Comparison of ENCODE assay signal across 18 cellular contexts in the genomic region with DNA sequence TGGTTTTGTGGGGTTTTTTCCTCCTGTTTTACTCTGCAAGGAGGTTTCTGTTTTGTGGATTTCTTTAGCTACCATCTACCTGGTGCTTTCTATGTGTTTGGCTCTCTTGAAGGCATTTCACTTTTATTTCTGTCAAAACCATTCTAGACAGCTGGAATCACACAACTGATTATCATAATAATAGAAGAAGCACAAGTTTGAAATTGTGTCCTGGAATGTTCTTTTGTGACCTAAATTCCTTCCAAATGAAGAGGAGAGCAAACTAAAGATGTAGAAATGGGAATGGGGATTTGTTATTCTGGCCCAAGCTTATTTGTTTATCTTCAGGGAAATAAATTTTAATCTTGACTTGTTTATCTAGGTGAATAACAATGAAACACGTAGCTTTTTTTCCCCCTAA. TPM values are rescaled to one million over a fixed set of nuclear protein-coding genes. Genes with fewer than 3 reads are reported as not detected.
A peak's percentile ranks its signal among the peaks of the same experiment; 100 is the strongest.
DNase-seq lines count a peak whose midpoint lies in the region; ATAC-seq and TF ChIP-seq lines count a peak whose summit lies in the region.
"Had no signal": no experiment of that assay in that cellular context is flagged by ENCODE, and none has a peak within 500 bp of the region (broad histone marks: within the 10 kb centered on the region; RNA-seq: fewer than 3 reads in every experiment).

No MANE protein-coding gene starts in this region.

- H3K4me1 ChIP-seq in GM23338 (ENCODE audit: insufficient read depth) (peaks cover 26% of the 10 kb centered on the region; the same call in 1 of the 2 replicates), endodermal cell (ENCODE audit: control insufficient read depth, insufficient read depth, low read length) (no peaks in the 10 kb centered on the region)
- H3K4me1 ChIP-seq: BE2C had no signal

- no peaks in the 10 kb centered on the region for H4K20me1 ChIP-seq in GM23338 (replicated peaks; ENCODE audit: insufficient read depth)

- H3K9me3 ChIP-seq in T-helper 17 cell (ENCODE audit: control insufficient read depth, low read length, poor library complexity, severe bottlenecking) (no peaks in the 10 kb centered on the region), endodermal cell (ENCODE audit: control insufficient read depth, low read length) (no peaks in the 10 kb centered on the region)
- H3K9me3 ChIP-seq: BE2C had no signal

- peak overlapping the region; percentile 33; the same call in 1 of the 3 replicates for H3K4me3 Mint-ChIP-seq in GM23338
- no peak overlapping the region for H3K4me3 Mint-ChIP-seq in T-helper 17 cell
- H3K4me3 Mint-ChIP-seq in endodermal cell: no peak overlapping the region
- H3K4me3 Mint-ChIP-seq: CD14-positive monocyte; CD8-positive, alpha-beta T cell had no signal

- DNase-seq in GM23338 (ENCODE audit: low spot score) (peak; percentile 36), T-helper 17 cell (no peak), endodermal cell (no peak), renal cortical epithelial cell (ENCODE audit: low read depth) (peak; percentile 22), DMS79 (lab: John Stamatoyannopoulos, UW) (no peak), NCI-H510A treated with DMSO at 0.1 percent for 48 hours (lab: John Stamatoyannopoulos, UW) (no peak), GM20000 (ENCODE audit: low spot score) (no peak)
- DNase-seq: BE2C; CD8-positive, alpha-beta T cell; COR-L47; DMS153; DND-41; GF-D8; H7 had no signal

- no peaks in the 10 kb centered on the region for H3K79me2 ChIP-seq in GM23338 (replicated peaks; ENCODE audit: insufficient read depth)

- H3K27me3 Mint-ChIP-seq in GM23338 (ENCODE audit: insufficient read depth, low read depth, poor library complexity) (no peaks in the 10 kb centered on the region), T-helper 17 cell (no peaks in the 10 kb centered on the region), endodermal cell (ENCODE audit: insufficient read depth) (no peaks in the 10 kb centered on the region)

- ATAC-seq in GM23338: peak; percentile 22; the same call in 1 of the 3 replicates
- ATAC-seq in T-helper 17 cell: no peak
- no peak for ATAC-seq in HG03460 (IDR thresholded peaks at IDR 0.05; ENCODE audit: unreplicated experiment)
- ATAC-seq: CD8-positive, alpha-beta T cell; K562 had no signal

- H3K27me3 ChIP-seq in GM23338 (ENCODE audit: insufficient read depth): no peaks in the 10 kb centered on the region
- no peaks in the 10 kb centered on the region for H3K27me3 ChIP-seq in endodermal cell (ENCODE audit: control insufficient read depth, insufficient read depth, low read length, poor library complexity, severe bottlenecking)
- H3K27me3 ChIP-seq: BE2C had no signal

- H3K27ac ChIP-seq in GM23338 (ENCODE audit: low read depth) (peak overlapping the region; percentile 53), endodermal cell (ENCODE audit: low read depth, low read length) (no peak overlapping the region)

- H3F3A ChIP-seq in GM23338 (replicated peaks; ENCODE audit: low read depth): no peaks in the 10 kb centered on the region

- 87% methylated on average over 1 of the region's 1 CpG; no CpG with 5 or more reads in 1 of the 2 experiments for WGBS in endodermal cell (ENCODE audit: insufficient coverage in 1 of 2, insufficient read length in 1 of 2), 2 experiments

- no peaks in the 10 kb centered on the region; the same call in 2 of the 3 replicates for H3K36me3 Mint-ChIP-seq in GM23338 (ENCODE audit: low read depth)
- peaks cover 3% of the 10 kb centered on the region for H3K36me3 Mint-ChIP-seq in T-helper 17 cell (ENCODE audit: low read depth)
- peaks cover 19% of the 10 kb centered on the region for H3K36me3 Mint-ChIP-seq in endodermal cell (ENCODE audit: low read depth)

- no peak for TF ChIP-seq CTCF in GM23338 (conservative IDR thresholded peaks at IDR 0.05; ENCODE audit: low read depth in 2 of 2)
- TF ChIP-seq CTCF in endodermal cell (conservative IDR thresholded peaks at IDR 0.05): no peak
- no peak for TF ChIP-seq CTCF in GM20000 (IDR thresholded peaks at IDR 0.05; ENCODE audit: extremely low read depth, missing control alignments)

- H3K4me1 Mint-ChIP-seq in GM23338 (peaks cover 27% of the 10 kb centered on the region), T-helper 17 cell (peaks cover 7% of the 10 kb centered on the region), endodermal cell (peaks cover 8% of the 10 kb centered on the region)
- H3K4me1 Mint-ChIP-seq: CD14-positive monocyte had no signal

- H3K4me3 ChIP-seq in GM23338 (no peak overlapping the region), endodermal cell (ENCODE audit: low read length) (no peak overlapping the region)
- H3K4me3 ChIP-seq: K562 had no signal

- H3K4me2 ChIP-seq in GM23338: peak overlapping the region; percentile 16

- H3K9ac ChIP-seq in endodermal cell (ENCODE audit: extremely low read depth, low read length, poor library complexity, severe bottlenecking): no peak overlapping the region

- H3K9me3 Mint-ChIP-seq in GM23338: no peaks in the 10 kb centered on the region
- H3K9me3 Mint-ChIP-seq in endodermal cell: no peaks in the 10 kb centered on the region
- H3K9me3 Mint-ChIP-seq: CD14-positive monocyte; CD8-positive, alpha-beta T cell had no signal

- no peaks in the 10 kb centered on the region for H3K36me3 ChIP-seq in GM23338 (ENCODE audit: insufficient read depth)
- peaks cover 30% of the 10 kb centered on the region for H3K36me3 ChIP-seq in endodermal cell (ENCODE audit: control insufficient read depth, insufficient read depth, low read length)
- H3K36me3 ChIP-seq: BE2C had no signal

- no peak overlapping the region for H2AFZ ChIP-seq in GM23338

- H3K9me2 ChIP-seq in GM23338 (ENCODE audit: insufficient read depth): no peaks in the 10 kb centered on the region

- peak overlapping the region; percentile 34 for H3K27ac Mint-ChIP-seq in GM23338
- peak overlapping the region; percentile 80 for H3K27ac Mint-ChIP-seq in T-helper 17 cell
- H3K27ac Mint-ChIP-seq in endodermal cell: peak overlapping the region; percentile 59
- H3K27ac Mint-ChIP-seq: CD14-positive monocyte; CD8-positive, alpha-beta T cell had no signal

TF ChIP-seq in GM23338, 12 proteins besides CTCF, POLR2A, EP300 and RAD21 (continues in another document):
- TF ChIP-seq ETS1 (IDR thresholded peaks at IDR 0.05) (no peak), JUNB (IDR thresholded peaks at IDR 0.05; ENCODE audit: unreplicated experiment) (no peak), POLR2AphosphoS5 (IDR thresholded peaks at IDR 0.05; ENCODE audit: low read depth) (no peak)

RNA-seq across cellular contexts. Expression of gene MFSD2B, which starts 17.0 kb away (rescaled TPM):
- 0.21 TPM in 1 of 2 replicates, not detected in the other for total RNA-seq in GM23338 (2014; rRNA removed; shearing (Covaris generic))
- 0.82 and 2.3 TPM in 2 replicates for polyA plus RNA-seq in GM23338 (2016; fragmentation: Nextera tagmentation; extraction: Ambion mirVana)
- total RNA-seq in T-helper 17 cell (1 to 10 TPM in 1 of 2 donors, under 1 TPM in 1; 0.27 to 4.9 TPM), endodermal cell (1 to 10 TPM in 1 of 2 donors, under 1 TPM in 1; 0.91 to 1.0 TPM), renal cortical epithelial cell (0.05 and 0.35 TPM in 2 replicates)
- 0.75 TPM for polyA plus RNA-seq in endodermal cell (2013, experiment 1 of 2)
- polyA plus RNA-seq in endodermal cell (2013, experiment 2 of 2): 0.50 TPM
- total RNA-seq: HT1080 had no signal

RNA-seq across cellular contexts. Expression of gene UBXN2A, which starts 52.7 kb away (rescaled TPM):
- total RNA-seq in GM23338 (2014; rRNA removed; shearing (Covaris generic)): 12.1 and 17.7 TPM in 2 replicates
- 11.5 and 12.9 TPM in 2 replicates for polyA plus RNA-seq in GM23338 (2016; fragmentation: Nextera tagmentation; extraction: Ambion mirVana)
- total RNA-seq in T-helper 17 cell: 10 to 100 TPM; 12.0 to 13.9 TPM
- 10 to 100 TPM; 20.1 to 26.8 TPM for total RNA-seq in endodermal cell
- polyA plus RNA-seq in endodermal cell (2013, experiment 1 of 2): 24.0 TPM
- 28.1 TPM for polyA plus RNA-seq in endodermal cell (2013, experiment 2 of 2)
- 14.1 and 20.7 TPM in 2 replicates for total RNA-seq in renal cortical epithelial cell

RNA-seq across cellular contexts. Expression of gene WDCP, which starts 54.3 kb away (rescaled TPM):
- total RNA-seq in GM23338 (2014; rRNA removed; shearing (Covaris generic)): 28.6 and 29.6 TPM in 2 replicates
- 7.1 and 10.5 TPM in 2 replicates for polyA plus RNA-seq in GM23338 (2016; fragmentation: Nextera tagmentation; extraction: Ambion mirVana)
- total RNA-seq in T-helper 17 cell (1 to 10 TPM; 3.4 to 3.7 TPM), endodermal cell (10 to 100 TPM; 18.2 to 24.1 TPM), renal cortical epithelial cell (8.7 and 14.3 TPM in 2 replicates)
- 16.7 TPM for polyA plus RNA-seq in endodermal cell (2013, experiment 1 of 2)
- polyA plus RNA-seq in endodermal cell (2013, experiment 2 of 2): 16.2 TPM

RNA-seq across cellular contexts. Expression of gene FKBP1B, which starts 56.6 kb away (rescaled TPM):
- total RNA-seq in GM23338 (2014; rRNA removed; shearing (Covaris generic)): 48.2 and 51.3 TPM in 2 replicates
- polyA plus RNA-seq in GM23338 (2016; fragmentation: Nextera tagmentation; extraction: Ambion mirVana): 75.7 and 77.1 TPM in 2 replicates
- total RNA-seq in T-helper 17 cell: 1 to 10 TPM in 1 of 2 donors, under 1 TPM in 1; 0.27 to 2.6 TPM
- total RNA-seq in endodermal cell: 10 to 100 TPM; 35.3 to 39.0 TPM
- polyA plus RNA-seq in endodermal cell (2013, experiment 1 of 2): 39.3 TPM
- 36.3 TPM for polyA plus RNA-seq in endodermal cell (2013, experiment 2 of 2)
- 21.3 and 28.5 TPM in 2 replicates for total RNA-seq in renal cortical epithelial cell

Comparison
In these comparisons a context has a peak if more than half of its experiments do, and no peak if none do; other contexts are left out.
1. DNase-seq: peak in GM23338 (single experiment) and renal cortical epithelial cell (single experiment); none in T-helper 17 cell (0 of 3), endodermal cell (single experiment), DMS79 (single experiment), NCI-H510A treated with DMSO at 0.1 percent for 48 hours (single experiment) and GM20000 (single experiment).
2. Peak in every context shown above with its lines, with median percentiles within 50 percentile points of each other: H3K27ac Mint-ChIP-seq.